In genomic region chr2:54668711-54669110, GRCh38 we compare ENCODE assay signal across 18 cellular contexts. TPM values are rescaled to one million over a fixed set of nuclear protein-coding genes. Genes with fewer than 3 reads are reported as not detected.
DNase-seq lines count a peak whose midpoint lies in the region; ATAC-seq, FAIRE-seq and TF ChIP-seq lines count a peak whose summit lies in the region.
"Had no signal": no experiment of that assay in that cellular context is flagged by ENCODE, and none has a peak within 500 bp of the region (broad histone marks: within the 10 kb centered on the region; RNA-seq: fewer than 3 reads in every experiment).

No MANE protein-coding gene starts in this region.

- H3F3A ChIP-seq in PC-3 (ENCODE audit: low read length, unreplicated experiment), result no peaks in the 10 kb centered on the region

- no peak overlapping the region for H3K9ac ChIP-seq in PC-3 (ENCODE audit: low read length)
- H3K9ac ChIP-seq in GM12878 (ENCODE audit: control insufficient read depth, insufficient read depth, low read length), result no peak overlapping the region

- BruUV-seq in PC-3 (replicated peaks; lab: Mats Ljungman, UMichigan) (TSS peak; percentile 68), GM12878 (replicated peaks; lab: Mats Ljungman, UMichigan) (TSS peak; percentile 74)

- TF ChIP-seq RAD21 in GM12878 (IDR thresholded peaks at IDR 0.05; ENCODE audit: insufficient read depth, low read depth, low read length), result no peak

- TF ChIP-seq CTCF in PC-3 (conservative IDR thresholded peaks at IDR 0.05; ENCODE audit: low read depth, low read length) (no peak), GM12878 (IDR thresholded peaks at IDR 0.05 in 2 of 3, conservative IDR thresholded peaks at IDR 0.05 in 1 of 3; ENCODE audit: control insufficient read depth in 2 of 3, extremely low read depth in 1 of 3, insufficient read depth in 1 of 3, low read depth in 3 of 3, low read length in 3 of 3) (no peak), neutrophil (IDR thresholded peaks at IDR 0.05) (no peak), upper lobe of left lung (IDR thresholded peaks at IDR 0.05) (no peak)

- H3K27ac ChIP-seq in PC-3 (ENCODE audit: low read length), result no peak overlapping the region
- no peak overlapping the region for H3K27ac ChIP-seq in GM12878 (ENCODE audit: control insufficient read depth, insufficient read depth)
- H3K27ac ChIP-seq in neutrophil, result peak overlapping the region; percentile 69
- H3K27ac ChIP-seq in upper lobe of left lung, result peak overlapping the region in 3 of 4 donors; percentile 54 to 90 (median 86)
- no peak overlapping the region for H3K27ac ChIP-seq in naive thymus-derived CD4-positive, alpha-beta T cell (ENCODE audit: low read depth, low read length)
- H3K27ac ChIP-seq: SJSA1 had no signal

- DNase-seq in PC-3 (no peak), GM12878 (ENCODE audit: low read depth, low spot score) (no peak), upper lobe of left lung (no peak), AG08396 (ENCODE audit: low spot score) (no peak)
- DNase-seq in naive thymus-derived CD4-positive, alpha-beta T cell, result no peak
- DNase-seq in activated T-cell treated with anti-CD3 and anti-CD28 coated beads, Interleukin-2, amount 50 U/mL, for 48 hours, result no peak
- DNase-seq: activated CD4-positive, alpha-beta T cell treated with anti-CD3 and anti-CD28 coated beads, Interleukin-2, amount 10 ng/mL, durations not matched to agents 24 days and 14 days; DMS79 treated with DMSO at 0.1 percent for 48 hours; effector memory CD4-positive, alpha-beta T cell; Kasumi-1; NCI-H1930; occipital lobe had no signal

- CTCF ChIA-PET in PC-3 (lab: Charles Lee), result no interaction called here
- CTCF ChIA-PET in GM12878 (lab: Yijun Ruan, JAX), result interaction anchor here (1.1 kb wide), 1 partner anchor 36 kb away, joined by 4 read pairs; no protein-coding TSS in a partner anchor
- CTCF ChIA-PET in naive thymus-derived CD4-positive, alpha-beta T cell (lab: Charles Lee), result no interaction called here

- H3K27me3 ChIP-seq in PC-3 (ENCODE audit: low read length) (no peaks in the 10 kb centered on the region), GM12878 (replicated peaks in 1 of 2; ENCODE audit: control insufficient read depth in 2 of 2, insufficient read depth in 2 of 2, low read length in 1 of 2) (no peaks in the 10 kb centered on the region), neutrophil (no peaks in the 10 kb centered on the region), upper lobe of left lung (no peaks in the 10 kb centered on the region)
- H3K27me3 ChIP-seq in naive thymus-derived CD4-positive, alpha-beta T cell (ENCODE audit: control insufficient read depth in 2 of 2, insufficient read depth in 2 of 2, low read length in 2 of 2), result no peaks in the 10 kb centered on the region
- H3K27me3 ChIP-seq: SJSA1 had no signal

- in situ Hi-C loops in GM12878 (cut with MboI), result no loop called here

- RAD21 ChIA-PET in GM12878 (lab: Charles Lee; ENCODE audit: unreplicated experiment), result interaction anchor here (1.7 kb wide), 1 partner anchor 36 kb away, joined by 4 read pairs; no protein-coding TSS in a partner anchor

- TF ChIP-seq POLR2A in GM12878 (IDR thresholded peaks at IDR 0.05; ENCODE audit: low read depth, low read length) (no peak), upper lobe of left lung (IDR thresholded peaks at IDR 0.05) (no peak)

- intact Hi-C loops in PC-3 (cut with micrococcal nuclease) (loop anchor here (5.0 kb wide), 2 partner anchors 34 to 169 kb away; no protein-coding TSS in a partner anchor), GM12878 (cut with micrococcal nuclease; ENCODE audit: unreplicated experiment) (no loop called here)
- intact Hi-C loops in naive thymus-derived CD4-positive, alpha-beta T cell (cut with micrococcal nuclease), result loop anchor here (5.0 kb wide), 4 partner anchors 34 to 344 kb away; partner anchors contain the start of gene EML6 (in 1 of the 2)

- SMC1A ChIA-PET in GM12878 (lab: Charles Lee; ENCODE audit: uncharacterized antibody, unreplicated experiment), result interaction anchor here (9.3 kb wide), 1 partner anchor 36 kb away, joined by 187 read pairs; no protein-coding TSS in a partner anchor

- H3K4me1 ChIP-seq in PC-3 (ENCODE audit: insufficient read depth, low read length) (peaks cover 28% of the 10 kb centered on the region), GM12878 (ENCODE audit: control insufficient read depth, insufficient read depth, low read length) (peaks cover 6% of the 10 kb centered on the region), neutrophil (ENCODE audit: control insufficient read depth in 1 of 2, insufficient read depth in 1 of 2, low read depth in 1 of 2, low read length in 1 of 2) (peaks cover 35 to 45% of the 10 kb centered on the region in 2 experiments), upper lobe of left lung (peaks cover 74 to 92% (median 83%) of the 10 kb centered on the region in 4 donors)
- no peaks in the 10 kb centered on the region for H3K4me1 ChIP-seq in naive thymus-derived CD4-positive, alpha-beta T cell (ENCODE audit: control insufficient read depth in 2 of 2, insufficient read depth in 2 of 2, low read length in 2 of 2)

- peaks cover 13 to 35% (median 17%) of the 10 kb centered on the region in 7 donors for H3K4me1 Mint-ChIP-seq in naive thymus-derived CD4-positive, alpha-beta T cell

- H3K36me3 Mint-ChIP-seq in naive thymus-derived CD4-positive, alpha-beta T cell, result peaks cover 6 to 74% (median 40%) of the 10 kb centered on the region in 5 donors

- no peaks in the 10 kb centered on the region for H3K9me2 ChIP-seq in PC-3 (replicated peaks; ENCODE audit: low read length)

- 95% methylated on average over 5 of the region's 5 CpGs for WGBS in GM12878 (ENCODE audit: insufficient coverage, insufficient replicate concordance, low lambda C conversion rate, missing lambda C conversion rate)
- WGBS in upper lobe of left lung, 2 donors, result 86 to 92% methylated on average over 5 of the region's 5 CpGs

- H3K9me3 ChIP-seq in PC-3 (ENCODE audit: low read length), result no peaks in the 10 kb centered on the region
- no peaks in the 10 kb centered on the region for H3K9me3 ChIP-seq in GM12878 (replicated peaks; ENCODE audit: control insufficient read depth, insufficient read depth, low read length)
- H3K9me3 ChIP-seq in neutrophil, result no peaks in the 10 kb centered on the region
- no peaks in the 10 kb centered on the region for H3K9me3 ChIP-seq in upper lobe of left lung
- H3K9me3 ChIP-seq in naive thymus-derived CD4-positive, alpha-beta T cell (ENCODE audit: control insufficient read depth in 2 of 3, low read length in 3 of 3), result no peaks in the 10 kb centered on the region
- H3K9me3 ChIP-seq: SJSA1 had no signal

- no peak overlapping the region for H3K4me3 Mint-ChIP-seq in naive thymus-derived CD4-positive, alpha-beta T cell
- H3K4me3 Mint-ChIP-seq: activated CD4-positive, alpha-beta T cell treated with anti-CD3 and anti-CD28 coated beads, Interleukin-2, amount 10 ng/mL, durations not matched to agents 24 days and 14 days; activated T-helper 17 cell treated with anti-CD3 and anti-CD28 coated beads, Interleukin-2, amount 50 U/mL, for 72 hours; memory B cell; T-helper 1 cell treated with Interleukin-12 subunit alpha and Interleukin-12 subunit beta and Interleukin-4 antibody, amounts not matched to agents 30 μg/mL and 1 μg/mL, for 36 hours had no signal

- no peak for FAIRE-seq in GM12878 (lab: Jason Lieb, UNC)

- no peaks in the 10 kb centered on the region for H4K20me1 ChIP-seq in PC-3 (ENCODE audit: low read length)
- no peaks in the 10 kb centered on the region for H4K20me1 ChIP-seq in GM12878 (ENCODE audit: control insufficient read depth, insufficient read depth)

- H3K27ac Mint-ChIP-seq in naive thymus-derived CD4-positive, alpha-beta T cell, result peak overlapping the region in 1 of 9 donors; percentile 48
- H3K27ac Mint-ChIP-seq: activated CD4-positive, alpha-beta T cell treated with anti-CD3 and anti-CD28 coated beads, Interleukin-2, amount 10 ng/mL, durations not matched to agents 24 days and 14 days; activated T-helper 17 cell treated with anti-CD3 and anti-CD28 coated beads, Interleukin-2, amount 50 U/mL, for 72 hours; T-helper 1 cell treated with Interleukin-12 subunit alpha and Interleukin-12 subunit beta and Interleukin-4 antibody, amounts not matched to agents 30 μg/mL and 1 μg/mL, for 36 hours had no signal

- ATAC-seq in PC-3, result no peak
- ATAC-seq in GM12878, result no peak
- ATAC-seq in upper lobe of left lung (ENCODE audit: low FRiP score in 2 of 2), result no peak
- ATAC-seq in naive thymus-derived CD4-positive, alpha-beta T cell, result no peak
- ATAC-seq: activated naive CD4-positive, alpha-beta T cell treated with anti-CD3 and anti-CD28 coated beads, Interleukin-2, amount 50 U/mL, for 72 hours; activated T-helper 17 cell treated with anti-CD3 and anti-CD28 coated beads, Interleukin-2, amount 50 U/mL, for 72 hours had no signal

- H3K4me3 ChIP-seq in PC-3 (ENCODE audit: low read length) (no peak overlapping the region), GM12878 (no peak overlapping the region), neutrophil (ENCODE audit: low read depth in 1 of 2, low read length in 1 of 2) (no peak overlapping the region), upper lobe of left lung (no peak overlapping the region)
- H3K4me3 ChIP-seq in naive thymus-derived CD4-positive, alpha-beta T cell (ENCODE audit: low read length), result no peak overlapping the region
- H3K4me3 ChIP-seq: SJSA1 had no signal

- POLR2A ChIA-PET in PC-3 (lab: Charles Lee; ENCODE audit: unreplicated experiment) (no interaction called here), GM12878 (lab: Charles Lee) (interaction anchor here (0.5 kb wide), 1 partner anchor 75 kb away, joined by 6 read pairs; no protein-coding TSS in a partner anchor)
- POLR2A ChIA-PET in naive thymus-derived CD4-positive, alpha-beta T cell (lab: Charles Lee), result interaction anchor here (0.7 kb wide), 1 partner anchor 466 kb away, joined by 4 read pairs; no protein-coding TSS in a partner anchor

- H3K4me2 ChIP-seq in PC-3 (ENCODE audit: low read length), result no peak overlapping the region
- H3K4me2 ChIP-seq in GM12878 (ENCODE audit: control insufficient read depth, insufficient read depth), result no peak overlapping the region

- TF ChIP-seq EP300 in GM12878 (IDR thresholded peaks at IDR 0.05; ENCODE audit: borderline replicate concordance in 1 of 2, control insufficient read depth in 1 of 2, low read depth in 2 of 2, low read length in 2 of 2) (no peak), upper lobe of left lung (IDR thresholded peaks at IDR 0.05) (no peak)

- H3K79me2 ChIP-seq in PC-3 (ENCODE audit: low read length), result no peaks in the 10 kb centered on the region
- no peaks in the 10 kb centered on the region for H3K79me2 ChIP-seq in GM12878 (ENCODE audit: control insufficient read depth, insufficient read depth, low read length)

- no peak overlapping the region for H2AFZ ChIP-seq in PC-3 (ENCODE audit: low read length)
- no peak overlapping the region for H2AFZ ChIP-seq in GM12878 (ENCODE audit: control insufficient read depth, low read depth, low read length)

- H3K36me3 ChIP-seq in PC-3 (ENCODE audit: low read depth, low read length) (peaks cover 62% of the 10 kb centered on the region), GM12878 (ENCODE audit: control insufficient read depth in 2 of 2, insufficient read depth in 2 of 2, low read length in 1 of 2) (peaks cover 23 to 50% of the 10 kb centered on the region in 2 experiments), neutrophil (peaks cover 56% of the 10 kb centered on the region), upper lobe of left lung (peaks cover 13 to 69% (median 29%) of the 10 kb centered on the region in 4 donors)
- H3K36me3 ChIP-seq in naive thymus-derived CD4-positive, alpha-beta T cell (ENCODE audit: control insufficient read depth in 2 of 3, insufficient read depth in 3 of 3, low read length in 3 of 3), result peaks cover 18 to 68% (median 40%) of the 10 kb centered on the region in 3 experiments

- H3K9me3 Mint-ChIP-seq in naive thymus-derived CD4-positive, alpha-beta T cell, result no peaks in the 10 kb centered on the region
- H3K9me3 Mint-ChIP-seq: activated CD4-positive, alpha-beta T cell treated with anti-CD3 and anti-CD28 coated beads, Interleukin-2, amount 10 ng/mL, durations not matched to agents 24 days and 14 days; activated naive CD4-positive, alpha-beta T cell treated with anti-CD3 and anti-CD28 coated beads, Interleukin-2, amount 50 U/mL, for 72 hours; activated T-helper 17 cell treated with anti-CD3 and anti-CD28 coated beads, Interleukin-2, amount 50 U/mL, for 72 hours; memory B cell; T-helper 1 cell treated with Interleukin-12 subunit alpha and Interleukin-12 subunit beta and Interleukin-4 antibody, amounts not matched to agents 30 μg/mL and 1 μg/mL, for 36 hours had no signal

- peaks cover 0 to 4% (median 0%) of the 10 kb centered on the region in 5 donors for H3K27me3 Mint-ChIP-seq in naive thymus-derived CD4-positive, alpha-beta T cell
- H3K27me3 Mint-ChIP-seq: activated T-helper 17 cell treated with anti-CD3 and anti-CD28 coated beads, Interleukin-2, amount 50 U/mL, for 72 hours; memory B cell had no signal

RNA-seq across cellular contexts. Expression of gene EML6, which starts 54.8 kb away (rescaled TPM):
- total RNA-seq in PC-3 (2014; rRNA removed), result 5.3 and 15.7 TPM in 2 replicates
- 0.08 and 0.12 TPM in 2 replicates for total RNA-seq in GM12878 (2013; cell fraction: nucleolus; rRNA removed)
- total RNA-seq in GM12878 (2014; rRNA removed), result 0.11 and 1.1 TPM in 2 replicates
- total RNA-seq in GM12878 (2014; rRNA removed; fragmentation: Illumina TruSeq; extraction: Trizol), result 0.09 and 0.18 TPM in 2 replicates
- total RNA-seq in GM12878 (2021), result 0.32 and 0.36 TPM in 2 replicates
- 0.34 TPM for polyA plus RNA-seq in GM12878 (2011; ENCODE audit: low read depth)
- 0.07 and 0.23 TPM in 2 replicates for polyA plus RNA-seq in GM12878 (2011; rRNA removed)
- 0.32 and 0.33 TPM in 2 replicates for polyA plus RNA-seq in GM12878 (2011; cell fraction: cytosol; rRNA removed)
- polyA plus RNA-seq in GM12878 (2011; cell fraction: nucleus; rRNA removed), result 0.61 and 1.1 TPM in 2 replicates
- 0.23 and 0.44 TPM in 2 replicates for polyA plus RNA-seq in GM12878 (2012)
- polyA plus RNA-seq in GM12878 (2014; fragmentation: Illumina TruSeq; extraction: Trizol), result 0.10 and 0.12 TPM in 2 replicates
- polyA plus RNA-seq in GM12878 (2014; fragmentation: Nextera tagmentation; extraction: Ambion mirVana), result under 1 TPM; 0.29 to 0.35 TPM
- 0.10 and 0.33 TPM in 2 replicates for polyA plus RNA-seq in GM12878 (2014; rRNA removed)
- polyA plus RNA-seq in GM12878 (2016; fragmentation: Nextera tagmentation; extraction: Ambion mirVana), result under 1 TPM; 0.19 to 0.67 TPM
- 0.05 and 0.44 TPM in 2 replicates for polyA minus RNA-seq in GM12878 (2011; rRNA and poly(A)+ RNA removed)
- polyA minus RNA-seq in GM12878 (2011; cell fraction: cytosol; rRNA and poly(A)+ RNA removed), result not detected in 2 replicates
- polyA minus RNA-seq in GM12878 (2011; cell fraction: nucleus; rRNA and poly(A)+ RNA removed), result 0.24 and 0.67 TPM in 2 replicates
- total RNA-seq in upper lobe of left lung, result 1 to 10 TPM; 1.5 to 7.3 (median 4.0) TPM
- 1 to 10 TPM in 3 of 5 experiments, under 1 TPM in 2; 0.32 to 2.5 (median 1.5) TPM for total RNA-seq in naive thymus-derived CD4-positive, alpha-beta T cell
- not detected for polyA plus RNA-seq in naive thymus-derived CD4-positive, alpha-beta T cell

Comparison
In these comparisons a context has a peak if more than half of its experiments do, and no peak if none do; other contexts are left out.
1. H3K27ac ChIP-seq: peak in neutrophil (single experiment) and upper lobe of left lung (3 of 4); none in PC-3 (single experiment), GM12878 (single experiment) and naive thymus-derived CD4-positive, alpha-beta T cell (single experiment).